In genomic region chr5:141488591-141489478, GRCh38 we compare ENCODE assay signal across 13 cellular contexts. TPM values are rescaled to one million over a fixed set of nuclear protein-coding genes. Genes with fewer than 3 reads are reported as not detected.
DNase-seq lines count a peak whose midpoint lies in the region; ATAC-seq and TF ChIP-seq lines count a peak whose summit lies in the region.
"Had no signal": no experiment of that assay in that cellular context is flagged by ENCODE, and none has a peak within 500 bp of the region (broad histone marks: within the 10 kb centered on the region; RNA-seq: fewer than 3 reads in every experiment).

TSS of gene PCDHGC5 (plus strand) at chr5:141489081. CDS start at chr5:141489241, 160 bp downstream.

- intact Hi-C loops in gastrocnemius medialis (cut with DNase I; ENCODE audit: low total_unique reads): no loop called here

- peaks cover 53% of the 10 kb centered on the region for H3K4me1 Mint-ChIP-seq in neural crest cell

- H3K4me1 ChIP-seq in gastrocnemius medialis (peaks cover 20 to 36% of the 10 kb centered on the region in 2 donors), BE2C (no peaks in the 10 kb centered on the region; the same call in none of the 2 replicates)
- H3K4me1 ChIP-seq: pancreas had no signal

- no peak for TF ChIP-seq CTCF in neural crest cell (conservative IDR thresholded peaks at IDR 0.05)
- no peak for TF ChIP-seq CTCF in gastrocnemius medialis (IDR thresholded peaks at IDR 0.05 in 4 of 5, conservative IDR thresholded peaks at IDR 0.05 in 1 of 5)
- TF ChIP-seq CTCF in BE2C (IDR thresholded peaks at IDR 0.05; ENCODE audit: low read depth, low read length): no peak

- ATAC-seq in SK-N-SH treated with all-trans-retinoic acid at 6 μM for 48 hours: peak; percentile 66
- peak; percentile 54 for ATAC-seq in esophagus mucosa
- ATAC-seq in gastrocnemius medialis: no peak

- no peak within 1 kb of the TSS for H3K4me3 ChIP-seq in gastrocnemius medialis
- H3K4me3 ChIP-seq in BE2C (ENCODE audit: low read depth, low read length): no peak within 1 kb of the TSS
- H3K4me3 ChIP-seq: hepatocyte, pancreas had no signal

- peak within 1 kb of the TSS; percentile 34 for H3K4me3 Mint-ChIP-seq in neural crest cell
- H3K4me3 Mint-ChIP-seq: activated naive CD8-positive, alpha-beta T cell treated with anti-CD3 and anti-CD28 coated beads, Interleukin-2, amount 10 ng/mL, durations not matched to agents 7 days and 5 days had no signal

- H3K36me3 ChIP-seq in gastrocnemius medialis (no peaks in the 10 kb centered on the region), BE2C (peaks cover 72% of the 10 kb centered on the region)
- H3K36me3 ChIP-seq: pancreas, WERI-Rb-1 had no signal

- H3K36me3 Mint-ChIP-seq in neural crest cell (ENCODE audit: low read depth): peaks cover 52% of the 10 kb centered on the region
- H3K36me3 Mint-ChIP-seq: activated naive CD8-positive, alpha-beta T cell treated with anti-CD3 and anti-CD28 coated beads, Interleukin-2, amount 10 ng/mL, durations not matched to agents 7 days and 5 days had no signal

- DNase-seq in C1 segment of cervical spinal cord (lab: John Stamatoyannopoulos, UW) (peak in 8 of 14 donors; percentile 30 to 78 (median 53)), neural crest cell (ENCODE audit: low read depth, low spot score) (no peak), NCI-H82 treated with DMSO at 0.1 percent for 48 hours (lab: John Stamatoyannopoulos, UW; ENCODE audit: unreplicated experiment) (no peak), SW 1271 (lab: John Stamatoyannopoulos, UW) (no peak), gastrocnemius medialis (no peak), BE2C (no peak)
- DNase-seq: activated naive CD8-positive, alpha-beta T cell treated with anti-CD3 and anti-CD28 coated beads, Interleukin-2, amount 10 ng/mL, durations not matched to agents 7 days and 5 days; NCI-H510A; pancreas; WERI-Rb-1 had no signal

- H3K9me3 ChIP-seq in gastrocnemius medialis (no peaks in the 10 kb centered on the region), BE2C (no peaks in the 10 kb centered on the region)
- H3K9me3 ChIP-seq: pancreas had no signal

- H3K27ac ChIP-seq in gastrocnemius medialis: no peak within 1 kb of the TSS
- H3K27ac ChIP-seq: hepatocyte, pancreas, WERI-Rb-1 had no signal

- H3K27me3 ChIP-seq in gastrocnemius medialis (no peaks in the 10 kb centered on the region), BE2C (no peaks in the 10 kb centered on the region)
- H3K27me3 ChIP-seq: pancreas had no signal

- no peak for TF ChIP-seq POLR2A in gastrocnemius medialis (IDR thresholded peaks at IDR 0.05)

- no peaks in the 10 kb centered on the region for H3K27me3 Mint-ChIP-seq in neural crest cell (ENCODE audit: low read depth)

- in situ Hi-C loops in gastrocnemius medialis (cut with MboI; ENCODE audit: low sequenced_read_pairs in 4 of 4): no loop called here

- peak within 1 kb of the TSS; percentile 37 for H3K27ac Mint-ChIP-seq in neural crest cell (ENCODE audit: unreplicated experiment)
- H3K27ac Mint-ChIP-seq: activated naive CD8-positive, alpha-beta T cell treated with anti-CD3 and anti-CD28 coated beads, Interleukin-2, amount 10 ng/mL, durations not matched to agents 7 days and 5 days had no signal

- H3K9me3 Mint-ChIP-seq in neural crest cell: peaks cover 2% of the 10 kb centered on the region
- H3K9me3 Mint-ChIP-seq: activated naive CD8-positive, alpha-beta T cell treated with anti-CD3 and anti-CD28 coated beads, Interleukin-2, amount 10 ng/mL, durations not matched to agents 7 days and 5 days had no signal

TF ChIP-seq in SK-N-SH treated with all-trans-retinoic acid at 6 μM for 48 hours, 23 proteins besides CTCF, POLR2A, EP300 and RAD21:
- no peak for TF ChIP-seq RARB (CRISPR knock-in tag; IDR thresholded peaks at IDR 0.05)
- no peak for TF ChIP-seq ARNTL (CRISPR knock-in tag; IDR thresholded peaks at IDR 0.05; ENCODE audit: borderline replicate concordance, low read depth)
- TF ChIP-seq POU6F1 (CRISPR knock-in tag; IDR thresholded peaks at IDR 0.05; ENCODE audit: borderline replicate concordance, low read depth): no peak
- TF ChIP-seq ZNF8 (CRISPR knock-in tag; IDR thresholded peaks at IDR 0.05): no peak
- no peak for TF ChIP-seq TOX (CRISPR knock-in tag; IDR thresholded peaks at IDR 0.05; ENCODE audit: borderline replicate concordance)
- no peak for TF ChIP-seq OSR1 (CRISPR knock-in tag; IDR thresholded peaks at IDR 0.05)
- TF ChIP-seq SNAI2 (CRISPR knock-in tag; IDR thresholded peaks at IDR 0.05): no peak
- no peak for TF ChIP-seq ZNF565 (CRISPR knock-in tag; conservative IDR thresholded peaks at IDR 0.05; ENCODE audit: low read depth)
- TF ChIP-seq ISL1 (CRISPR knock-in tag; IDR thresholded peaks at IDR 0.05): no peak
TF ChIP-seq in SK-N-SH treated with all-trans-retinoic acid at 6 μM for 48 hours: peak in this region for 0.

RNA-seq across cellular contexts. Expression of gene PCDHGC5, which starts in this region (rescaled TPM):
- total RNA-seq in esophagus mucosa (1.0 TPM), neural crest cell (2.2 and 3.0 TPM in 2 replicates), gastrocnemius medialis (1 to 10 TPM in 1 of 4 donors, under 1 TPM in 2, not detected in 1; 0.16 to 1.5 (median 0.36) TPM)
- 12.3 TPM for polyA plus RNA-seq in BE2C (2012; ENCODE audit: insufficient read depth, insufficient read length, low read depth)
- total RNA-seq: activated naive CD8-positive, alpha-beta T cell treated with anti-CD3 and anti-CD28 coated beads, Interleukin-2, amount 10 ng/mL, durations not matched to agents 7 days and 5 days had no signal

Comparison
In these comparisons a context has a peak if more than half of its experiments do, and no peak if none do; other contexts are left out.
1. DNase-seq: peak in C1 segment of cervical spinal cord (8 of 14); none in neural crest cell (single experiment), NCI-H82 treated with DMSO at 0.1 percent for 48 hours (single experiment), SW 1271 (0 of 2), gastrocnemius medialis (0 of 2) and BE2C (single experiment).
2. ATAC-seq: peak in SK-N-SH treated with all-trans-retinoic acid at 6 μM for 48 hours (single experiment) and esophagus mucosa (single experiment); none in gastrocnemius medialis (0 of 2).